ENCODE assay signal across 10 cellular contexts in genomic region chrX:19747672-19748610, GRCh38.
DNase-seq lines count a peak whose midpoint lies in the region; ATAC-seq and TF ChIP-seq lines count a peak whose summit lies in the region.
"Had no signal": no experiment of that assay in that cellular context is flagged by ENCODE, and none has a peak within 500 bp of the region (broad histone marks: within the 10 kb centered on the region; RNA-seq: fewer than 3 reads in every experiment).

No MANE protein-coding gene starts in this region.

- H3K9ac ChIP-seq in IMR-90 (ENCODE audit: low read depth, low read length), result no peak overlapping the region

- H2BK120ac ChIP-seq in IMR-90 (ENCODE audit: low read depth, low read length), result no peak overlapping the region

- H4K20me1 ChIP-seq in IMR-90 (ENCODE audit: insufficient read depth, low read length), result no peaks in the 10 kb centered on the region; the same call in 1 of the 2 replicates

- TF ChIP-seq CTCF in IMR-90 (conservative IDR thresholded peaks at IDR 0.05; ENCODE audit: low read depth, low read length) (no peak), brain microvascular endothelial cell (IDR thresholded peaks at IDR 0.05; ENCODE audit: low read depth, low read length, missing control alignments) (no peak)

- peaks cover 0 to 8% (median 0%) of the 10 kb centered on the region in 9 donors for H3K9me3 Mint-ChIP-seq in naive thymus-derived CD8-positive, alpha-beta T cell

- CTCF ChIA-PET in IMR-90 (lab: Yijun Ruan, JAX), result no interaction called here

- H3K4me3 ChIP-seq in IMR-90 (ENCODE audit: insufficient read depth, low read depth, low read length) (no peak overlapping the region), brain microvascular endothelial cell (ENCODE audit: low read depth, low read length) (no peak overlapping the region)
- H3K4me3 ChIP-seq: heart right ventricle, K562 had no signal

- H3K27ac Mint-ChIP-seq in naive thymus-derived CD8-positive, alpha-beta T cell, result peak overlapping the region; percentile 93 to 99 (median 98)

- H3K27ac ChIP-seq in IMR-90 (ENCODE audit: insufficient read depth, low read length) (no peak overlapping the region), caudate nucleus (ENCODE audit: low read depth, low read length) (no peak overlapping the region), brain microvascular endothelial cell (no peak overlapping the region)

- H3K18ac ChIP-seq in IMR-90 (ENCODE audit: low read depth, low read length), result no peak overlapping the region

- no peaks in the 10 kb centered on the region for H3K9me3 ChIP-seq in IMR-90 (ENCODE audit: control insufficient read depth, insufficient read depth, low read length)

- intact Hi-C loops in IMR-90 (cut with micrococcal nuclease), result no loop called here

- no peak overlapping the region for H2BK20ac ChIP-seq in IMR-90 (ENCODE audit: low read depth, low read length)

- H3K36me3 ChIP-seq in IMR-90 (ENCODE audit: control insufficient read depth, insufficient read depth, low read length), result no peaks in the 10 kb centered on the region
- no peaks in the 10 kb centered on the region for H3K36me3 ChIP-seq in brain microvascular endothelial cell (replicated peaks)

- H3K27me3 ChIP-seq in IMR-90 (ENCODE audit: control insufficient read depth, insufficient read depth, low read length), result no peaks in the 10 kb centered on the region
- H3K27me3 ChIP-seq in brain microvascular endothelial cell (replicated peaks), result no peaks in the 10 kb centered on the region
- H3K27me3 ChIP-seq: heart right ventricle had no signal

- in situ Hi-C loops in IMR-90 (cut with MboI; ENCODE audit: low sequenced_read_pairs), result no loop called here
- in situ Hi-C loops in brain microvascular endothelial cell (cut with HindIII; ENCODE audit: low pct_ligation_motif_present, low sequenced_read_pairs), result loop anchor here (25.0 kb wide), 1 partner anchor 139 kb away; the partner anchor contains the start of gene SH3KBP1

- H2BK5ac ChIP-seq in IMR-90 (ENCODE audit: low read depth, low read length, poor library complexity, severe bottlenecking), result no peak overlapping the region

- H4K5ac ChIP-seq in IMR-90 (ENCODE audit: low read depth, low read length), result no peak overlapping the region

- peaks cover 0 to 20% (median 0%) of the 10 kb centered on the region in 3 donors for H3K36me3 Mint-ChIP-seq in naive thymus-derived CD8-positive, alpha-beta T cell

- no peak overlapping the region for H3K56ac ChIP-seq in IMR-90 (ENCODE audit: extremely low read depth, insufficient read depth, low read length)

- no peak overlapping the region for H2AK9ac ChIP-seq in IMR-90 (replicated peaks; ENCODE audit: low read depth, low read length, poor library complexity)

- H3K4me2 ChIP-seq in IMR-90 (ENCODE audit: low read depth, low read length), result no peak overlapping the region

- WGBS in IMR-90 (ENCODE audit: extremely low coverage in 2 of 2, insufficient read length in 1 of 2), 2 experiments, result 89% methylated on average over 1 of the region's 15 CpGs; no CpG with 5 or more reads in 1 of the 2 experiments

- peak overlapping the region; percentile 33 for H2AFZ ChIP-seq in IMR-90 (replicated peaks; ENCODE audit: low read length, poor library complexity)

- H2BK15ac ChIP-seq in IMR-90 (ENCODE audit: low read depth, low read length), result no peak overlapping the region

- no peaks in the 10 kb centered on the region for H3K27me3 Mint-ChIP-seq in naive thymus-derived CD8-positive, alpha-beta T cell

- H3K9me1 ChIP-seq in IMR-90 (ENCODE audit: insufficient read depth, low read length), result no peaks in the 10 kb centered on the region

- H4K8ac ChIP-seq in IMR-90 (ENCODE audit: low read depth in 2 of 2, low read length in 2 of 2), result no peak overlapping the region

- no peak overlapping the region for H3K14ac ChIP-seq in IMR-90 (replicated peaks; ENCODE audit: low read depth, low read length)

- no peaks in the 10 kb centered on the region for H3K4me1 ChIP-seq in IMR-90 (ENCODE audit: control insufficient read depth, insufficient read depth, low read length)

- H2AK5ac ChIP-seq in IMR-90 (ENCODE audit: low read depth, low read length), result no peak overlapping the region; the same call in 1 of the 2 replicates

- peak overlapping the region; percentile 44 to 79 (median 68) for H3K4me3 Mint-ChIP-seq in naive thymus-derived CD8-positive, alpha-beta T cell

- H3K23ac ChIP-seq in IMR-90 (ENCODE audit: low read depth, low read length), result no peak overlapping the region

- BruUV-seq in IMR-90 (replicated peaks; lab: Mats Ljungman, UMichigan), result no TSS peak

- H4K91ac ChIP-seq in IMR-90 (ENCODE audit: insufficient read depth, low read depth, low read length), result no peak overlapping the region

- TF ChIP-seq RAD21 in IMR-90 (IDR thresholded peaks at IDR 0.05; ENCODE audit: low read length), result no peak

- H3K79me1 ChIP-seq in IMR-90 (ENCODE audit: low read depth in 1 of 2, low read length in 2 of 2), result 0 out of 4 replicates have a peak, but pooled peaks cover 0 to 5% of the 10 kb centered on the region in 2 experiments

- TF ChIP-seq POLR2A in IMR-90 (IDR thresholded peaks at IDR 0.05; ENCODE audit: low read depth, low read length), result no peak

- ATAC-seq in GM19438 (IDR thresholded peaks at IDR 0.05; ENCODE audit: low read depth, unreplicated experiment), result peak; percentile 38
- ATAC-seq in IMR-90 (ENCODE audit: low read depth), result no peak
- ATAC-seq in naive thymus-derived CD8-positive, alpha-beta T cell, result peak; percentile 76 to 86
- ATAC-seq in HG02588 (IDR thresholded peaks at IDR 0.05; ENCODE audit: unreplicated experiment), result no peak
- ATAC-seq: K562 had no signal

- dilution Hi-C loops in IMR-90 (cut with HindIII; ENCODE audit: low sequenced_read_pairs, unreplicated experiment), result no loop called here

- POLR2A ChIA-PET in IMR-90 (lab: Charles Lee; ENCODE audit: unreplicated experiment), result no interaction called here
- POLR2A ChIA-PET in naive thymus-derived CD8-positive, alpha-beta T cell (lab: Charles Lee), result interaction anchor here (0.6 to 4.7 kb wide), 15 partner anchors 9 to 140 kb away, joined by 3 to 43 read pairs (median 4); no protein-coding TSS in a partner anchor

- H3K4ac ChIP-seq in IMR-90 (ENCODE audit: low read depth, low read length), result no peak overlapping the region

- H3K4me1 Mint-ChIP-seq in naive thymus-derived CD8-positive, alpha-beta T cell, result peaks cover 16 to 99% (median 85%) of the 10 kb centered on the region in 4 donors

- DNase-seq in IMR-90, result no peak
- DNase-seq in activated CD8-positive, alpha-beta memory T cell treated with anti-CD3 and anti-CD28 coated beads, Interleukin-2, amount 50 U/mL, for 1 hour (ENCODE audit: extremely low read depth), result peak; percentile 40
- peak; percentile 45 to 91 (median 77) for DNase-seq in naive thymus-derived CD8-positive, alpha-beta T cell
- DNase-seq in caudate nucleus (lab: John Stamatoyannopoulos, UW), result no peak
- DNase-seq in NCI-H1105 treated with DMSO at 0.1 percent for 48 hours (lab: John Stamatoyannopoulos, UW), result no peak
- no peak for DNase-seq in brain microvascular endothelial cell

TF ChIP-seq in IMR-90, 13 proteins besides CTCF, POLR2A, EP300 and RAD21:
- TF ChIP-seq FOS (IDR thresholded peaks at IDR 0.05; ENCODE audit: low read depth, low read length) (no peak), RCOR1 (IDR thresholded peaks at IDR 0.05; ENCODE audit: insufficient replicate concordance, low read length) (no peak), CHD1 (IDR thresholded peaks at IDR 0.05; ENCODE audit: low read depth, low read length) (no peak), MAFK (IDR thresholded peaks at IDR 0.05; ENCODE audit: low read depth, low read length) (no peak), NFE2L2 (IDR thresholded peaks at IDR 0.05; ENCODE audit: low read depth, low read length) (no peak), SMC3 (IDR thresholded peaks at IDR 0.05; ENCODE audit: low read depth, low read length) (no peak), CEBPB (IDR thresholded peaks at IDR 0.05; ENCODE audit: low read depth, low read length) (no peak)

Comparison
In these comparisons a context has a peak if more than half of its experiments do, and no peak if none do; other contexts are left out.
1. ATAC-seq: peak in GM19438 (single experiment) and naive thymus-derived CD8-positive, alpha-beta T cell (2 of 2); none in IMR-90 (single experiment) and HG02588 (single experiment).
2. DNase-seq: peak in activated CD8-positive, alpha-beta memory T cell treated with anti-CD3 and anti-CD28 coated beads, Interleukin-2, amount 50 U/mL, for 1 hour (single experiment) and naive thymus-derived CD8-positive, alpha-beta T cell (10 of 10); none in IMR-90 (single experiment), caudate nucleus (0 of 61), NCI-H1105 treated with DMSO at 0.1 percent for 48 hours (single experiment) and brain microvascular endothelial cell (single experiment).